Comparison of ENCODE assay signal across 1 cellular context in genomic region chr15:99613887-99614642, GRCh38.
A peak's percentile ranks its signal among the peaks of the same experiment; 100 is the strongest.
TF ChIP-seq lines count a peak whose summit lies in the region.

No MANE protein-coding gene starts in this region.

TF ChIP-seq in HepG2, 621 proteins besides CTCF, POLR2A, EP300 and RAD21 (continued from another document and continues in another):
- TF ChIP-seq ZNF746 (CRISPR knock-in tag; IDR thresholded peaks at IDR 0.05) (no peak), ZEB1 (IDR thresholded peaks at IDR 0.05; ENCODE audit: insufficient replicate concordance, low read depth) (no peak), ZNF343 (CRISPR knock-in tag; IDR thresholded peaks at IDR 0.05) (no peak), ZBTB7B (CRISPR knock-in tag; IDR thresholded peaks at IDR 0.05) (no peak), ZNF615 (CRISPR knock-in tag; IDR thresholded peaks at IDR 0.05; ENCODE audit: borderline replicate concordance) (no peak), HNF1B (CRISPR knock-in tag; IDR thresholded peaks at IDR 0.05) (no peak), NCOA2 (CRISPR knock-in tag; IDR thresholded peaks at IDR 0.05) (no peak), SP1 (IDR thresholded peaks at IDR 0.05) (no peak), SP1 (CRISPR knock-in tag; IDR thresholded peaks at IDR 0.05) (no peak), HOMEZ (CRISPR knock-in tag; IDR thresholded peaks at IDR 0.05; ENCODE audit: low read depth) (0 out of 2 replicates have a peak, but pooled peaks have one; percentile 46), HOXA5 (CRISPR knock-in tag; IDR thresholded peaks at IDR 0.05) (no peak), PATZ1 (CRISPR knock-in tag; IDR thresholded peaks at IDR 0.05) (no peak), ELK4 (CRISPR knock-in tag; IDR thresholded peaks at IDR 0.05; ENCODE audit: borderline replicate concordance) (no peak), ZBTB10 (CRISPR knock-in tag; IDR thresholded peaks at IDR 0.05; ENCODE audit: borderline replicate concordance) (no peak), GABPA (IDR thresholded peaks at IDR 0.05; ENCODE audit: low read depth, low read length) (no peak), GABPA (CRISPR knock-in tag; IDR thresholded peaks at IDR 0.05; ENCODE audit: low read depth) (no peak), ZNF7 (CRISPR knock-in tag; IDR thresholded peaks at IDR 0.05) (no peak), ZNF232 (CRISPR knock-in tag; IDR thresholded peaks at IDR 0.05; ENCODE audit: borderline replicate concordance) (no peak), CEBPB (IDR thresholded peaks at IDR 0.05; ENCODE audit: borderline replicate concordance, low read depth, low read length) (peak; percentile 94), BRF2 (CRISPR knock-in tag; IDR thresholded peaks at IDR 0.05) (no peak), ZNF333 (CRISPR knock-in tag; IDR thresholded peaks at IDR 0.05; ENCODE audit: borderline replicate concordance) (no peak), ZBTB33 (CRISPR knock-in tag; IDR thresholded peaks at IDR 0.05) (peak; percentile 58; the same call in 1 of the 2 replicates), TFAP4 (IDR thresholded peaks at IDR 0.05; ENCODE audit: borderline replicate concordance, low read depth) (peak; percentile 57), TSC22D2 (CRISPR knock-in tag; IDR thresholded peaks at IDR 0.05; ENCODE audit: borderline replicate concordance) (no peak), ZMYM3 (CRISPR knock-in tag; IDR thresholded peaks at IDR 0.05) (no peak), YEATS4 (CRISPR knock-in tag; IDR thresholded peaks at IDR 0.05; ENCODE audit: borderline replicate concordance) (no peak), NCOR1 (IDR thresholded peaks at IDR 0.05; ENCODE audit: borderline replicate concordance, low read length) (peak; percentile 84; the same call in 1 of the 2 replicates), FOXC1 (CRISPR knock-in tag; IDR thresholded peaks at IDR 0.05; ENCODE audit: borderline replicate concordance) (no peak), AKNA (CRISPR knock-in tag; IDR thresholded peaks at IDR 0.05; ENCODE audit: borderline replicate concordance) (no peak), ZFX (CRISPR knock-in tag; IDR thresholded peaks at IDR 0.05; ENCODE audit: low read depth) (no peak), ZNF251 (CRISPR knock-in tag; IDR thresholded peaks at IDR 0.05) (no peak), SOX6 (IDR thresholded peaks at IDR 0.05) (no peak), SOX6 (CRISPR knock-in tag; IDR thresholded peaks at IDR 0.05) (peak; percentile 26; the same call in 1 of the 2 replicates), ZBTB38 (CRISPR knock-in tag; IDR thresholded peaks at IDR 0.05) (no peak), KMT2A (CRISPR knock-in tag; IDR thresholded peaks at IDR 0.05) (no peak), ZSCAN20 (CRISPR knock-in tag; IDR thresholded peaks at IDR 0.05; ENCODE audit: borderline replicate concordance) (no peak), ZNF879 (CRISPR knock-in tag; IDR thresholded peaks at IDR 0.05) (no peak), ZSCAN30 (CRISPR knock-in tag; IDR thresholded peaks at IDR 0.05) (no peak), ZFAT (CRISPR knock-in tag; conservative IDR thresholded peaks at IDR 0.05) (no peak), AHR (CRISPR knock-in tag; IDR thresholded peaks at IDR 0.05) (no peak), TFDP2 (CRISPR knock-in tag; IDR thresholded peaks at IDR 0.05) (no peak)
